ENCODE assay signal across 8 cellular contexts in genomic region chr1:1299686-1300351, GRCh38. TPM values are rescaled to one million over a fixed set of nuclear protein-coding genes. Genes with fewer than 3 reads are reported as not detected.
DNase-seq lines count a peak whose midpoint lies in the region; ATAC-seq and TF ChIP-seq lines count a peak whose summit lies in the region.

No MANE protein-coding gene starts in this region.

- H3K27ac ChIP-seq in C4-2B (peak overlapping the region; percentile 27), layer of hippocampus (ENCODE audit: low read depth, low read length) (peak overlapping the region; percentile 88)

- H3K27me3 Mint-ChIP-seq in activated B cell treated with CpG ODN at 0.5 μM for 24 hours: no peaks in the 10 kb centered on the region

- POLR2A ChIA-PET in activated B cell treated with CpG ODN at 0.5 μM for 24 hours (lab: Charles Lee): no interaction called here

- no peaks in the 10 kb centered on the region for H3K9me3 Mint-ChIP-seq in activated B cell treated with CpG ODN at 0.5 μM for 24 hours

- TF ChIP-seq CTCF in C4-2B (conservative IDR thresholded peaks at IDR 0.05) (peak; percentile 53), GM13977 (IDR thresholded peaks at IDR 0.05; ENCODE audit: extremely low read depth, insufficient read depth, missing control alignments) (peak; percentile 60), activated B cell treated with CpG ODN at 0.5 μM for 24 hours (IDR thresholded peaks at IDR 0.05) (no peak)

- H3K4me1 Mint-ChIP-seq in activated B cell treated with CpG ODN at 0.5 μM for 24 hours: peaks cover 7% of the 10 kb centered on the region

- no peaks in the 10 kb centered on the region for H3K27me3 ChIP-seq in layer of hippocampus (ENCODE audit: control insufficient read depth, insufficient read depth, low read length)

- DNase-seq in GM13977 (ENCODE audit: low spot score): peak; percentile 71
- DNase-seq in activated B cell treated with CpG ODN at 0.5 μM for 24 hours: no peak
- DNase-seq in UCSD-AML1 (lab: John Stamatoyannopoulos, UW; ENCODE audit: unreplicated experiment): no peak
- no peak for DNase-seq in stimulated activated CD4-positive, alpha-beta T cell treated with anti-CD3 and anti-CD28 coated beads, Interleukin-4, amount 100 ng/mL, for 1 hour
- DNase-seq in MV-4-11 (lab: John Stamatoyannopoulos, UW): no peak
- no peak for DNase-seq in HuH-7.5 (ENCODE audit: low spot score)

- H3K36me3 Mint-ChIP-seq in activated B cell treated with CpG ODN at 0.5 μM for 24 hours (ENCODE audit: low read depth): no peaks in the 10 kb centered on the region

- no peak overlapping the region for H3K4me3 Mint-ChIP-seq in activated B cell treated with CpG ODN at 0.5 μM for 24 hours

- CTCF ChIA-PET in activated B cell treated with CpG ODN at 0.5 μM for 24 hours (lab: Charles Lee): interaction anchor here (1.0 kb wide), 1 partner anchor 266 kb away, joined by 3 read pairs; no protein-coding TSS in a partner anchor

- ATAC-seq in activated B cell treated with CpG ODN at 0.5 μM for 24 hours (ENCODE audit: low read depth): peak; percentile 54

- in situ Hi-C loops in GM13977 (cut with MboI; ENCODE audit: low pct_unique_long_range_greater_than_20kb, low sequenced_read_pairs, unreplicated experiment): no loop called here

- no peak overlapping the region for H3K27ac Mint-ChIP-seq in activated B cell treated with CpG ODN at 0.5 μM for 24 hours

- intact Hi-C loops in activated B cell treated with CpG ODN at 0.5 μM for 24 hours (cut with micrococcal nuclease): loop anchor here (10.0 kb wide), 1 partner anchor 595 kb away; the partner anchor contains the start of gene GNB1

RNA-seq across cellular contexts. Expression of gene ACAP3, which starts 7.9 kb away (rescaled TPM):
- 16.2 and 26.1 TPM in 2 replicates for total RNA-seq in activated B cell treated with CpG ODN at 0.5 μM for 24 hours

RNA-seq across cellular contexts. Expression of gene PUSL1, which starts 8.6 kb away (rescaled TPM):
- 11.9 and 12.6 TPM in 2 replicates for total RNA-seq in activated B cell treated with CpG ODN at 0.5 μM for 24 hours

RNA-seq across cellular contexts. Expression of gene SCNN1D, which starts 19.6 kb away (rescaled TPM):
- 1.6 and 3.3 TPM in 2 replicates for total RNA-seq in activated B cell treated with CpG ODN at 0.5 μM for 24 hours

RNA-seq across cellular contexts. Expression of gene INTS11, which starts 24.6 kb away (rescaled TPM):
- 131 and 151 TPM in 2 replicates for total RNA-seq in activated B cell treated with CpG ODN at 0.5 μM for 24 hours

RNA-seq across cellular contexts. Expression of gene CPTP, which starts 24.8 kb away (rescaled TPM):
- 13.8 and 15.3 TPM in 2 replicates for total RNA-seq in activated B cell treated with CpG ODN at 0.5 μM for 24 hours
